ENCODE assay signal across 13 cellular contexts in genomic region chr5:145680169-145680568, GRCh38.
DNase-seq lines count a peak whose midpoint lies in the region; ATAC-seq, FAIRE-seq and TF ChIP-seq lines count a peak whose summit lies in the region.
"Had no signal": no experiment of that assay in that cellular context is flagged by ENCODE, and none has a peak within 500 bp of the region (broad histone marks: within the 10 kb centered on the region; RNA-seq: fewer than 3 reads in every experiment).

No MANE protein-coding gene starts in this region.

- H3F3A ChIP-seq in neural progenitor cell (ENCODE audit: low read depth) = no peaks in the 10 kb centered on the region

- no peak overlapping the region for H3K4me3 ChIP-seq in Karpas-422 (ENCODE audit: low read length)
- no peak overlapping the region for H3K4me3 ChIP-seq in bronchial epithelial cell (ENCODE audit: low read depth, low read length)
- no peak overlapping the region for H3K4me3 ChIP-seq in neural progenitor cell
- no peak overlapping the region for H3K4me3 ChIP-seq in left lung
- H3K4me3 ChIP-seq: lung had no signal

- FAIRE-seq in bronchial epithelial cell (lab: Jason Lieb, UNC) = no peak

- H3K9me3 Mint-ChIP-seq in neural progenitor cell = no peaks in the 10 kb centered on the region

- peak; percentile 46 for TF ChIP-seq CTCF in bronchial epithelial cell (IDR thresholded peaks at IDR 0.05; ENCODE audit: insufficient read depth, low read length, severe bottlenecking)
- peak; percentile 48 for TF ChIP-seq CTCF in neural progenitor cell (IDR thresholded peaks at IDR 0.05)
- no peak for TF ChIP-seq CTCF in left lung (IDR thresholded peaks at IDR 0.05)

- no peaks in the 10 kb centered on the region for H3K36me3 ChIP-seq in Karpas-422 (ENCODE audit: insufficient read depth, low read length)
- H3K36me3 ChIP-seq in bronchial epithelial cell (ENCODE audit: control insufficient read depth, insufficient read depth, low read length) = no peaks in the 10 kb centered on the region
- H3K36me3 ChIP-seq in neural progenitor cell = no peaks in the 10 kb centered on the region
- no peaks in the 10 kb centered on the region for H3K36me3 ChIP-seq in left lung

- H3K4me3 Mint-ChIP-seq in neural progenitor cell = no peak overlapping the region

- H3K9me3 ChIP-seq in Karpas-422 (ENCODE audit: low read length) = no peaks in the 10 kb centered on the region
- H3K9me3 ChIP-seq in neural progenitor cell (ENCODE audit: low read depth) = no peaks in the 10 kb centered on the region
- no peaks in the 10 kb centered on the region for H3K9me3 ChIP-seq in left lung

- H3K27ac Mint-ChIP-seq in neural progenitor cell = no peak overlapping the region

- no peak for ATAC-seq in left lung
- no peak for ATAC-seq in GM18519 (IDR thresholded peaks at IDR 0.05; ENCODE audit: low FRiP score, unreplicated experiment)
- ATAC-seq: esophagus mucosa had no signal

- intact Hi-C loops in left lung (cut with DNase I) = no loop called here

- H3K27me3 ChIP-seq in Karpas-422 (ENCODE audit: low read length) (no peaks in the 10 kb centered on the region), bronchial epithelial cell (ENCODE audit: control insufficient read depth, insufficient read depth, low read length) (no peaks in the 10 kb centered on the region), neural progenitor cell (no peaks in the 10 kb centered on the region), left lung (no peaks in the 10 kb centered on the region)

- H3K79me2 ChIP-seq in Karpas-422 (ENCODE audit: low read length) = no peaks in the 10 kb centered on the region
- H3K79me2 ChIP-seq in neural progenitor cell (ENCODE audit: low read depth) = no peaks in the 10 kb centered on the region

- H3K4me1 Mint-ChIP-seq in neural progenitor cell = peaks cover 3% of the 10 kb centered on the region

- DNase-seq in NCI-H1694 treated with DMSO at 0.1 percent for 48 hours (lab: John Stamatoyannopoulos, UW) = peak; percentile 15
- no peak for DNase-seq in NCI-H1694 (lab: John Stamatoyannopoulos, UW)
- peak; percentile 47 for DNase-seq in Karpas-422
- peak; percentile 11 for DNase-seq in bronchial epithelial cell (ENCODE audit: low read depth)
- DNase-seq in neural progenitor cell (ENCODE audit: low spot score) = peak; percentile 26
- DNase-seq in left lung = no peak
- no peak for DNase-seq in H4 (ENCODE audit: low spot score)
- DNase-seq: activated CD4-positive, alpha-beta T cell treated with anti-CD3 and anti-CD28 coated beads, Interleukin-2, amount 50 U/mL, for 48 hours; NCI-H187 treated with DMSO at 0.1 percent for 48 hours; small intestine had no signal

- no peaks in the 10 kb centered on the region for H3K9me2 ChIP-seq in Karpas-422 (replicated peaks; ENCODE audit: insufficient read depth, low read length)

- H3K9ac ChIP-seq in Karpas-422 (ENCODE audit: low read length) (no peak overlapping the region), neural progenitor cell (no peak overlapping the region)

- no peaks in the 10 kb centered on the region for H3K4me1 ChIP-seq in Karpas-422 (ENCODE audit: low read length)
- H3K4me1 ChIP-seq in neural progenitor cell = no peaks in the 10 kb centered on the region
- H3K4me1 ChIP-seq in left lung = no peaks in the 10 kb centered on the region

- H3K27ac ChIP-seq in Karpas-422 (ENCODE audit: low read length) (no peak overlapping the region), neural progenitor cell (no peak overlapping the region), left lung (no peak overlapping the region)

- H4K20me1 ChIP-seq in Karpas-422 (ENCODE audit: insufficient read depth, low read depth, low read length) = no peaks in the 10 kb centered on the region
- H4K20me1 ChIP-seq in neural progenitor cell (ENCODE audit: low read depth) = no peaks in the 10 kb centered on the region

- no peaks in the 10 kb centered on the region for H3K36me3 Mint-ChIP-seq in neural progenitor cell

- H2AFZ ChIP-seq in Karpas-422 (ENCODE audit: low read length) (no peak overlapping the region), neural progenitor cell (replicated peaks) (no peak overlapping the region)

- no peak overlapping the region for H3K4me2 ChIP-seq in Karpas-422 (ENCODE audit: low read depth, low read length, poor library complexity, severe bottlenecking)
- H3K4me2 ChIP-seq in neural progenitor cell = no peak overlapping the region

- H3K27me3 Mint-ChIP-seq in neural progenitor cell (ENCODE audit: insufficient read depth, low read depth) = no peaks in the 10 kb centered on the region

Comparison
In these comparisons a context has a peak if more than half of its experiments do, and no peak if none do; other contexts are left out.
1. DNase-seq: peak in NCI-H1694 treated with DMSO at 0.1 percent for 48 hours (single experiment), Karpas-422 (single experiment), bronchial epithelial cell (single experiment) and neural progenitor cell (single experiment); none in NCI-H1694 (single experiment), left lung (0 of 2) and H4 (single experiment).
2. CTCF ChIP-seq: peak in bronchial epithelial cell (single experiment) and neural progenitor cell (single experiment); none in left lung (0 of 2).